In the genomic region with DNA sequence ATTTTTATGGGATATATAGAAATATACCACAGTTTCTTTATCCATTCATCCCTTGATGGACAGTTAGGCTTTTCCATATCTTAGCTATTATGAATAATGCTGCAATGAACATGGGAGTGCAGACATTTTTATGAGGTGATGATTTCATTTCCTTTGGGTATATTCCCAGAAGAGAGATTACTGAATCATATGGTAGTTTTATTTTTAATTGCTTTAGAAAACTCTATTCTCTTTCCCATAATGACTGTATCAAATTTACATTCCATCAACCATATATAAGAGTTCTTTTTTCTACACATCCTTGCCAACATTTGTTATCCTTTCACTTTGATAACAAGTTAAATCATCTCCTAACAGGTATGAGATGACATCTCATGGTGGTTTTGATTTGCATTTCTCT, we compare ENCODE assay signal across 1 cellular context.
TF ChIP-seq lines count a peak whose summit lies in the region.

No MANE protein-coding gene starts in this region.

TF ChIP-seq in IMR-90, 13 proteins besides CTCF, POLR2A, EP300 and RAD21:
- TF ChIP-seq, protein P1, sequence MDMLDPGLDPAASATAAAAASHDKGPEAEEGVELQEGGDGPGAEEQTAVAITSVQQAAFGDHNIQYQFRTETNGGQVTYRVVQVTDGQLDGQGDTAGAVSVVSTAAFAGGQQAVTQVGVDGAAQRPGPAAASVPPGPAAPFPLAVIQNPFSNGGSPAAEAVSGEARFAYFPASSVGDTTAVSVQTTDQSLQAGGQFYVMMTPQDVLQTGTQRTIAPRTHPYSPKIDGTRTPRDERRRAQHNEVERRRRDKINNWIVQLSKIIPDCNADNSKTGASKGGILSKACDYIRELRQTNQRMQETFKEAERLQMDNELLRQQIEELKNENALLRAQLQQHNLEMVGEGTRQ (IDR thresholded peaks at IDR 0.05; ENCODE audit: low read depth, low read length): no peak
- no peak for TF ChIP-seq CEBPB (IDR thresholded peaks at IDR 0.05; ENCODE audit: low read depth, low read length)
TF ChIP-seq in IMR-90: peak in this region for 0.
